28 cellular contexts compared by ENCODE assay signal in the genomic region with DNA sequence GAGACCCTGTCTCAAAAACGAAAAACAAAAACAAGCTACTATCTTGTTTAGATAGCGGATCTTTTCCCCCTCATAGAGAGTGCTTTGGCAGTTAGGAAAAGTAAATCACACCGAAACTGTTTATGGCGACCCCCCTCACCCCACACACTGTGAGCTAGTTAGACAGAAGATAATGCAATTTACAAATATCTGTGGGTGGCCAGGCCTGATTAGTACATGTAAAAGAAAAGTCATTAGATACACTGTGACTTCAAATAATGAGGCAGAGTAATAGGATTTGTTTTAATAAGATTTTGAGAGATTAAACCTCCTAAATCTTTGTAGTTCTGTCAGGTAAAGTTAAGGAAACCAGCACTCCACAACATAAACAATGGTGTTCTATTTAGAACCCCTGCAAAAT.
"Had no signal": no experiment of that assay in that cellular context is flagged by ENCODE, and none has a peak within 500 bp of the region (broad histone marks: within the 10 kb centered on the region; RNA-seq: fewer than 3 reads in every experiment).

No MANE protein-coding gene starts in this region.

- FAIRE-seq: frontal cortex had no signal

- H3K27ac Mint-ChIP-seq: activated CD4-positive, alpha-beta memory T cell treated with anti-CD3 and anti-CD28 coated beads, Interleukin-2, amount 10 ng/mL, durations not matched to agents 7 days and 5 days; activated CD4-positive, alpha-beta T cell treated with anti-CD3 and anti-CD28 coated beads, Interleukin-2, amount 10 ng/mL, durations not matched to agents 7 days and 5 days; activated naive CD4-positive, alpha-beta T cell treated with anti-CD3 and anti-CD28 coated beads for 36 hours; activated naive CD4-positive, alpha-beta T cell treated with anti-CD3 and anti-CD28 coated beads, Interleukin-2, amount 50 U/mL, for 24 hours; activated naive CD8-positive, alpha-beta T cell treated with anti-CD3 and anti-CD28 coated beads for 36 hours; activated naive CD8-positive, alpha-beta T cell treated with anti-CD3 and anti-CD28 coated beads, Interleukin-2, amount 50 U/mL, for 24 hours; activated T-helper 17 cell treated with anti-CD3 and anti-CD28 coated beads, Interleukin-2, amount 50 U/mL, for 72 hours had no signal

- H3K4me1 ChIP-seq: colonic mucosa had no signal

- H3K27ac ChIP-seq: adrenal gland, breast epithelium, colonic mucosa had no signal

- H3K4me3 ChIP-seq: adrenal gland, body of pancreas, breast epithelium, cardiac muscle cell, colonic mucosa had no signal

- H3K27me3 ChIP-seq: adrenal gland, body of pancreas, breast epithelium, cardiac muscle cell, colonic mucosa had no signal

- H3K4me3 Mint-ChIP-seq: activated CD4-positive, alpha-beta memory T cell treated with anti-CD3 and anti-CD28 coated beads, Interleukin-2, amount 10 ng/mL, durations not matched to agents 7 days and 5 days; activated CD4-positive, alpha-beta T cell treated with anti-CD3 and anti-CD28 coated beads, Interleukin-2, amount 10 ng/mL, durations not matched to agents 7 days and 5 days; activated naive CD4-positive, alpha-beta T cell treated with anti-CD3 and anti-CD28 coated beads for 36 hours; activated naive CD4-positive, alpha-beta T cell treated with anti-CD3 and anti-CD28 coated beads, Interleukin-2, amount 50 U/mL, for 24 hours; activated naive CD8-positive, alpha-beta T cell treated with anti-CD3 and anti-CD28 coated beads for 36 hours; activated naive CD8-positive, alpha-beta T cell treated with anti-CD3 and anti-CD28 coated beads, Interleukin-2, amount 50 U/mL, for 24 hours; activated T-cell treated with anti-CD3 and anti-CD28 coated beads, Interleukin-2, amount 50 U/mL, for 4 hours; activated T-helper 17 cell treated with anti-CD3 and anti-CD28 coated beads, Interleukin-2, amount 50 U/mL, for 72 hours had no signal

- H3K4me1 Mint-ChIP-seq: activated CD4-positive, alpha-beta memory T cell treated with anti-CD3 and anti-CD28 coated beads, Interleukin-2, amount 10 ng/mL, durations not matched to agents 7 days and 5 days had no signal

- DNase-seq: activated CD4-positive, alpha-beta memory T cell treated with anti-CD3 and anti-CD28 coated beads, Interleukin-2, amount 10 ng/mL, durations not matched to agents 7 days and 5 days; activated CD4-positive, alpha-beta T cell treated with anti-CD3 and anti-CD28 coated beads for 1 hour; activated CD4-positive, alpha-beta T cell treated with anti-CD3 and anti-CD28 coated beads for 4 hours; activated CD4-positive, alpha-beta T cell treated with anti-CD3 and anti-CD28 coated beads, Interleukin-2, amount 10 ng/mL, durations not matched to agents 7 days and 5 days; activated CD4-positive, alpha-beta T cell treated with anti-CD3 and anti-CD28 coated beads, Interleukin-2, amount 50 U/mL, for 4 hours; activated CD4-positive, CD25-positive, alpha-beta regulatory T cell; activated effector memory CD4-positive, alpha-beta T cell treated with Interleukin-2 at 50 U/mL for 16 hours; activated gamma-delta T cell treated with Interleukin-2 at 50 U/mL for 16 hours; activated naive CD4-positive, alpha-beta T cell treated with anti-CD3 and anti-CD28 coated beads for 36 hours; activated naive CD8-positive, alpha-beta T cell treated with anti-CD3 and anti-CD28 coated beads for 36 hours; activated naive CD8-positive, alpha-beta T cell treated with anti-CD3 and anti-CD28 coated beads, Interleukin-2, amount 50 U/mL, for 24 hours; activated T-cell treated with anti-CD3 and anti-CD28 coated beads, Interleukin-2, amount 50 U/mL, for 4 hours; adrenal gland; amygdala; aorta; body of pancreas; central memory CD4-positive, alpha-beta T cell; cerebellar nuclear complex; colonic mucosa; effector CD8-positive, alpha-beta T cell; foreskin fibroblast; head of caudate nucleus; T-helper 2 cell had no signal

- H3K9me3 Mint-ChIP-seq: activated naive CD4-positive, alpha-beta T cell treated with anti-CD3 and anti-CD28 coated beads, Interleukin-2, amount 50 U/mL, for 24 hours; activated T-cell treated with anti-CD3 and anti-CD28 coated beads, Interleukin-2, amount 50 U/mL, for 4 hours; activated T-helper 17 cell treated with anti-CD3 and anti-CD28 coated beads, Interleukin-2, amount 50 U/mL, for 72 hours had no signal

- H3K27me3 Mint-ChIP-seq: activated CD4-positive, alpha-beta memory T cell treated with anti-CD3 and anti-CD28 coated beads, Interleukin-2, amount 10 ng/mL, durations not matched to agents 7 days and 5 days; activated CD4-positive, alpha-beta T cell treated with anti-CD3 and anti-CD28 coated beads, Interleukin-2, amount 10 ng/mL, durations not matched to agents 7 days and 5 days; activated naive CD4-positive, alpha-beta T cell treated with anti-CD3 and anti-CD28 coated beads, Interleukin-2, amount 50 U/mL, for 24 hours; activated naive CD8-positive, alpha-beta T cell treated with anti-CD3 and anti-CD28 coated beads for 36 hours; activated naive CD8-positive, alpha-beta T cell treated with anti-CD3 and anti-CD28 coated beads, Interleukin-2, amount 50 U/mL, for 24 hours; activated T-helper 17 cell treated with anti-CD3 and anti-CD28 coated beads, Interleukin-2, amount 50 U/mL, for 72 hours had no signal

- H3K9me3 ChIP-seq: adrenal gland, body of pancreas, colonic mucosa had no signal

- H3K36me3 ChIP-seq: adrenal gland, breast epithelium, cardiac muscle cell, colonic mucosa had no signal

- H3K36me3 Mint-ChIP-seq: activated naive CD4-positive, alpha-beta T cell treated with anti-CD3 and anti-CD28 coated beads, Interleukin-2, amount 50 U/mL, for 24 hours had no signal
